In the genomic region with DNA sequence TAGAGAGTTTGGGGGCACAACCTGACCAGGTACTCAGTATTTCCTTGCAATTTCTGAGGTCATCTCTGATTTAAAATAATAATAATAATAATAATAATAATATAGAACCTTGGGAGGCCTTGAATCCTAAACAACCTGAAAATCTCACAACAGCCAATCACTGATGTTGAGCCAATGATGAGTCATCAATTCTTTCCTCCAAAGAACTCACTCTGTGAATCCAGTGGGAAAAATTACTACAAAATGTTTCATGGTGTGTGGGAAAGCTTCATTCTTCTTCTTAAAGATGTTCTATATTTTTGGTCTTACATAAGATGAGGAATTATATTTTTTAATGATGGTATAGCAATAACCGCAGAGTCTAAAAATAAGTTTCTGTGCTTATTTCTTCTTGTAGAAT, we compare ENCODE assay signal across 28 cellular contexts.
"Had no signal": no experiment of that assay in that cellular context is flagged by ENCODE, and none has a peak within 500 bp of the region (broad histone marks: within the 10 kb centered on the region; RNA-seq: fewer than 3 reads in every experiment).

No MANE protein-coding gene starts in this region.

- H3K27me3 ChIP-seq: brain microvascular endothelial cell, dorsolateral prefrontal cortex, esophagus squamous epithelium had no signal

- H3K4me3 ChIP-seq: coronary artery, dorsolateral prefrontal cortex, esophagus squamous epithelium had no signal

- H3K36me3 ChIP-seq: brain microvascular endothelial cell, esophagus squamous epithelium, WERI-Rb-1 had no signal

- ATAC-seq: activated CD4-positive, CD25-positive, alpha-beta regulatory T cell treated with anti-CD3 and anti-CD28 coated beads, Interleukin-2, amount 50 U/mL, for 24 hours; activated CD8-positive, alpha-beta T cell treated with anti-CD3 and anti-CD28 coated beads for 36 hours; activated T-cell treated with anti-CD3 and anti-CD28 coated beads, Interleukin-2, amount 50 U/mL, for 4 hours; activated T-helper 17 cell treated with anti-CD3 and anti-CD28 coated beads, Interleukin-2, amount 50 U/mL, for 72 hours had no signal

- H3K4me1 ChIP-seq: esophagus squamous epithelium had no signal

- FAIRE-seq: astrocyte, bronchial epithelial cell had no signal

- DNase-seq: activated B cell treated with CpG ODN at 0.5 μM for 24 hours; activated CD4-positive, alpha-beta T cell treated with anti-CD3 and anti-CD28 coated beads for 48 hours; activated CD4-positive, alpha-beta T cell treated with anti-CD3 and anti-CD28 coated beads, Interleukin-2, amount 50 U/mL, for 1 hour; activated CD4-positive, alpha-beta T cell treated with anti-CD3 and anti-CD28 coated beads, Interleukin-2, amount 50 U/mL, for 48 hours; activated CD8-positive, alpha-beta memory T cell treated with anti-CD3 and anti-CD28 coated beads for 24 hours; activated CD8-positive, alpha-beta T cell treated with anti-CD3 and anti-CD28 coated beads for 36 hours; activated effector memory CD4-positive, alpha-beta T cell treated with Interleukin-2 at 50 U/mL for 16 hours; activated gamma-delta T cell treated with Interleukin-2 at 50 U/mL for 16 hours; activated naive CD4-positive, alpha-beta T cell treated with anti-CD3 and anti-CD28 coated beads, Interleukin-2, amount 50 U/mL, for 16 hours; activated naive CD4-positive, alpha-beta T cell treated with Interleukin-2 at 50 U/mL for 16 hours; activated T-cell treated with anti-CD3 and anti-CD28 coated beads, Interleukin-2, amount 50 U/mL, for 4 hours; amniotic stem cell; anterior cingulate cortex; brain microvascular endothelial cell; dorsolateral prefrontal cortex; effector memory CD4-positive, alpha-beta T cell; endodermal cell; esophagus squamous epithelium; foreskin fibroblast; head of caudate nucleus; T1000; WERI-Rb-1 had no signal

- H3K9me3 ChIP-seq: esophagus squamous epithelium had no signal

- H3K27ac ChIP-seq: brain microvascular endothelial cell, coronary artery, dorsolateral prefrontal cortex, epithelial cell of prostate, esophagus squamous epithelium, WERI-Rb-1 had no signal
